10 cellular contexts compared by ENCODE assay signal in the genomic region with DNA sequence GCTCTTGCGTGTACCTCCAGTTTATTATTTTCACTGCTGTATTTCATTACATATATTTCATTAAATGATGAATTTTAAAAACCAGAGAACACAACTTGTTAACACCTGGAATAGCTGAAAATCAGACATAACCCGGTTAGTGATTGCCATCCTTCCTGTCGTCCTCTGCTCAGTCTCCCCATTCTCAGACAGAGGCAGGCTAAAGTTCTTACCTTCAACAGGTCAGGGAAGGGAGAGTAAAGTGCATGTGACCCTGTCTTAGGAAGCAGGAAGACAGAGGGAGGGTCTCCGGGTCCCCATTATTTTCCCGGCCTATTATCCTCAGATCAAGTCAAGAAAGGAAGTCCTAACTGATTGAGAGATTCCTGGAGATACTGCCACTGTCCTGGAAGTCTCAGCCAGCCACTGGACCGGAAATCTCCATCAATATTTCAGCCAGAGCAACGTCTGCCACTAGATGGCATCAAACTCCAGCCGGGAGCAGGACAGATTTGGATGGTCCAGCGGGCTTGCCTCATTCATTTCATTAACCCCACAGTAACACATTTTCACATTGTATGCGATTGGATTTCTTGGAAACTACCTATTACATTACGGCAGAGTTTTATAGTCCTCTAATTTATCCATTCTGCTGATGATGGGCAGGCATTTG. TPM values are rescaled to one million over a fixed set of nuclear protein-coding genes. Genes with fewer than 3 reads are reported as not detected.
DNase-seq lines count a peak whose midpoint lies in the region; ATAC-seq, FAIRE-seq and TF ChIP-seq lines count a peak whose summit lies in the region.
"Not testable (repeated sequence)": the region's sequence is repeated elsewhere in the genome, so short reads cannot be mapped to it uniquely, and the experiment has no call there.
"Had no signal": no experiment of that assay in that cellular context is flagged by ENCODE, and none has a peak within 500 bp of the region (broad histone marks: within the 10 kb centered on the region; RNA-seq: fewer than 3 reads in every experiment).

No MANE protein-coding gene starts in this region.

- not testable (repeated sequence) for TF ChIP-seq POLR2A in A549 (IDR thresholded peaks at IDR 0.05; ENCODE audit: low read length); HCT116 (IDR thresholded peaks at IDR 0.05; ENCODE audit: borderline replicate concordance, extremely low read depth, insufficient read depth, insufficient read length); K562 (conservative IDR thresholded peaks at IDR 0.05)

- POLR2A ChIA-PET in A549 (lab: Yijun Ruan, JAX); HCT116 (lab: Charles Lee); K562 (lab: Yijun Ruan, JAX): not testable (repeated sequence)

- not testable (repeated sequence) for BruUV-seq in HCT116 (replicated peaks; lab: Mats Ljungman, UMichigan); K562 (replicated peaks; lab: Mats Ljungman, UMichigan)

- not testable (repeated sequence) for DNase-seq in A549 (ENCODE audit: low read depth in 1 of 2, low spot score in 1 of 2); HCT116 (ENCODE audit: low read depth, low spot score); K562 (ENCODE audit: extremely low read depth in 1 of 4, low spot score in 3 of 4); foreskin keratinocyte; hepatocyte (ENCODE audit: low spot score); lower lobe of right lung; stimulated activated naive B cell treated with anti-CD40 and anti-IgM and Interleukin-4, amounts not matched to agents 10 μg/mL and 1 μg/mL and 100 μg/mL, for 72 hours

- not testable (repeated sequence) for H3K9me2 ChIP-seq in HCT116 (ENCODE audit: insufficient read depth); hepatocyte (replicated peaks; ENCODE audit: insufficient read depth)

- not testable (repeated sequence) for H3K27me3 Mint-ChIP-seq in stimulated activated naive B cell treated with anti-CD40 and anti-IgM and Interleukin-4, amounts not matched to agents 10 μg/mL and 1 μg/mL and 100 μg/mL, for 72 hours

- in situ Hi-C loops in K562 (cut with MboI) = not testable (repeated sequence)

- H3K9me1 ChIP-seq in K562 (ENCODE audit: control insufficient read depth, insufficient read depth, low read length) = not testable (repeated sequence)

- H3K27me3 ChIP-seq in HCT116 (ENCODE audit: insufficient read depth, low read length); K562 (ENCODE audit: control insufficient read depth in 2 of 2, insufficient read depth in 2 of 2, low read length in 2 of 2); foreskin keratinocyte; hepatocyte; lower lobe of right lung (ENCODE audit: low read depth): not testable (repeated sequence)

- H4K20me1 ChIP-seq in HCT116 (ENCODE audit: insufficient read depth); K562 (replicated peaks; ENCODE audit: control insufficient read depth, insufficient read depth, low read length); hepatocyte (ENCODE audit: insufficient read depth, poor library complexity, severe bottlenecking): not testable (repeated sequence)

- TF ChIP-seq RAD21 in A549 (conservative IDR thresholded peaks at IDR 0.05 in 1 of 2, IDR thresholded peaks at IDR 0.05 in 1 of 2); HCT116 (IDR thresholded peaks at IDR 0.05; ENCODE audit: low read depth); K562 (CRISPR knock-in tag; conservative IDR thresholded peaks at IDR 0.05 in 1 of 2, IDR thresholded peaks at IDR 0.05 in 1 of 2): not testable (repeated sequence)

- H2AFZ ChIP-seq in HCT116 (ENCODE audit: low read depth, low read length, poor library complexity, severe bottlenecking); K562 (ENCODE audit: low read depth, low read length); hepatocyte: not testable (repeated sequence)

- CTCF ChIA-PET in A549 (lab: Yijun Ruan, JAX); HCT116 (lab: Charles Lee); K562 (lab: Yijun Ruan, JAX; ENCODE audit: low intra/inter-chr PET ratio): not testable (repeated sequence)

- peak; percentile 98 for FAIRE-seq in A549 (lab: Jason Lieb, UNC)
- peak; percentile 100 for FAIRE-seq in K562 (lab: Jason Lieb, UNC)

- H3K4me1 Mint-ChIP-seq in stimulated activated naive B cell treated with anti-CD40 and anti-IgM and Interleukin-4, amounts not matched to agents 10 μg/mL and 1 μg/mL and 100 μg/mL, for 72 hours = not testable (repeated sequence)

- 0% methylated on average over 1 of the region's 11 CpGs for WGBS in A549 (ENCODE audit: missing lambda C conversion rate)
- no CpG with 5 or more reads among the region's 11 CpGs for WGBS in K562 (ENCODE audit: insufficient coverage, low coverage, missing lambda C conversion rate)
- WGBS in hepatocyte (ENCODE audit: low lambda C conversion rate, missing lambda C conversion rate) = 48% methylated on average over 4 of the region's 11 CpGs

- H3K4me3 Mint-ChIP-seq in stimulated activated naive B cell treated with anti-CD40 and anti-IgM and Interleukin-4, amounts not matched to agents 10 μg/mL and 1 μg/mL and 100 μg/mL, for 72 hours = not testable (repeated sequence)

- not testable (repeated sequence) for TF ChIP-seq EP300 in A549 (IDR thresholded peaks at IDR 0.05); K562 (IDR thresholded peaks at IDR 0.05; ENCODE audit: low read length)

- H3K4me2 ChIP-seq in A549; HCT116 (ENCODE audit: low read length); K562 (ENCODE audit: insufficient read depth, low read length); hepatocyte: not testable (repeated sequence)

- not testable (repeated sequence) for TF ChIP-seq CTCF in A549 (IDR thresholded peaks at IDR 0.05); HCT116 (IDR thresholded peaks at IDR 0.05 in 2 of 3, conservative IDR thresholded peaks at IDR 0.05 in 1 of 3; ENCODE audit: borderline replicate concordance in 1 of 3, insufficient read depth in 1 of 3, low read depth in 2 of 3, low read length in 2 of 3); K562 (IDR thresholded peaks at IDR 0.05 in 2 of 3, conservative IDR thresholded peaks at IDR 0.05 in 1 of 3; ENCODE audit: insufficient read depth in 2 of 3, low read depth in 1 of 3, low read length in 3 of 3); foreskin keratinocyte (conservative IDR thresholded peaks at IDR 0.05); lower lobe of right lung (IDR thresholded peaks at IDR 0.05)
- peak; percentile 9 for TF ChIP-seq CTCF in hepatocyte (IDR thresholded peaks at IDR 0.05; ENCODE audit: poor library complexity)

- not testable (repeated sequence) for H3K79me2 ChIP-seq in HCT116 (ENCODE audit: insufficient read depth, low read length); K562 (ENCODE audit: control insufficient read depth, insufficient read depth, low read length); hepatocyte

- H3K9me3 Mint-ChIP-seq in stimulated activated naive B cell treated with anti-CD40 and anti-IgM and Interleukin-4, amounts not matched to agents 10 μg/mL and 1 μg/mL and 100 μg/mL, for 72 hours = not testable (repeated sequence)

- not testable (repeated sequence) for H3K4me1 ChIP-seq in A549; HCT116 (ENCODE audit: control insufficient read depth in 1 of 2, insufficient read depth in 2 of 2, low read length in 2 of 2); K562 (replicated peaks in 1 of 2; ENCODE audit: control insufficient read depth in 2 of 2, insufficient read depth in 2 of 2, low read length in 2 of 2); foreskin keratinocyte; hepatocyte (ENCODE audit: insufficient read depth); lower lobe of right lung

- RAD21 ChIA-PET in HCT116 (lab: Charles Lee; ENCODE audit: low non-redundant PET in 1 of 2, low total read pairs in 2 of 2, uncharacterized antibody in 2 of 2, unreplicated experiment in 2 of 2) = not testable (repeated sequence)

- not testable (repeated sequence) for H3K36me3 Mint-ChIP-seq in stimulated activated naive B cell treated with anti-CD40 and anti-IgM and Interleukin-4, amounts not matched to agents 10 μg/mL and 1 μg/mL and 100 μg/mL, for 72 hours

- peak; percentile 73 to 95; a peak in 5 of 6 replicates for ATAC-seq in A549
- peak; percentile 91 for ATAC-seq in HCT116
- ATAC-seq in SK-N-SH treated with all-trans-retinoic acid at 6 μM for 48 hours = peak; percentile 96
- peak; percentile 87 for ATAC-seq in K562
- peak; percentile 48 for ATAC-seq in foreskin keratinocyte
- peak; percentile 65 to 72 for ATAC-seq in lower lobe of right lung
- ATAC-seq in stimulated activated naive B cell treated with anti-CD40 and anti-IgM and Interleukin-4, amounts not matched to agents 10 μg/mL and 1 μg/mL and 100 μg/mL, for 72 hours (replicated peaks) = peak; percentile 33 to 53

- not testable (repeated sequence) for H3K27ac Mint-ChIP-seq in stimulated activated naive B cell treated with anti-CD40 and anti-IgM and Interleukin-4, amounts not matched to agents 10 μg/mL and 1 μg/mL and 100 μg/mL, for 72 hours

- not testable (repeated sequence) for H3K4me3 ChIP-seq in A549; HCT116 (replicated peaks in 1 of 2; ENCODE audit: low read depth in 1 of 2, low read length in 2 of 2); K562; hepatocyte; lower lobe of right lung

- intact Hi-C loops in HCT116 (cut with micrococcal nuclease); K562 (cut with micrococcal nuclease); lower lobe of right lung (cut with DNase I): not testable (repeated sequence)

- not testable (repeated sequence) for H3K36me3 ChIP-seq in HCT116 (ENCODE audit: control insufficient read depth in 1 of 2, insufficient read depth in 2 of 2, low read length in 2 of 2); K562 (ENCODE audit: control insufficient read depth, insufficient read depth, low read length); hepatocyte (replicated peaks; ENCODE audit: insufficient read depth, low read depth); lower lobe of right lung

- not testable (repeated sequence) for H3K27ac ChIP-seq in A549; HCT116 (ENCODE audit: low read depth, low read length); K562 (ENCODE audit: extremely low read depth, low read depth, low read length); foreskin keratinocyte; hepatocyte; lower lobe of right lung

- H3K9ac ChIP-seq in HCT116 (ENCODE audit: low read length); K562 (ENCODE audit: insufficient read depth in 1 of 2, low read depth in 2 of 2, low read length in 2 of 2): not testable (repeated sequence)

- not testable (repeated sequence) for H3K9me3 ChIP-seq in A549; HCT116 (ENCODE audit: control insufficient read depth in 1 of 2, insufficient read depth in 1 of 2, low read depth in 1 of 2, low read length in 2 of 2); K562 (replicated peaks; ENCODE audit: control insufficient read depth, insufficient read depth, low read depth, low read length); hepatocyte (ENCODE audit: low read depth); lower lobe of right lung

RNA-seq across cellular contexts. Expression of gene CTAG1B, which starts 1.8 kb away (rescaled TPM):
- polyA plus RNA-seq in A549 (2011; rRNA removed) (not detected in 2 replicates), A549 (2017; fragmentation: RNase III; extraction: RNeasy Plus Mini Kit Qiagen cat#74134 plus additional on column Dnase treatment) (not detected in 3 replicates), K562 (2011; rRNA removed) (not detected in 2 replicates), K562 (2014; fragmentation: Illumina TruSeq; extraction: Trizol) (not detected in 2 replicates), K562 (2014; fragmentation: Nextera tagmentation; extraction: Ambion mirVana) (not detected), K562 (2014; rRNA removed) (not detected in 2 replicates), foreskin keratinocyte (not detected in 2 replicates), hepatocyte (not detected in 2 replicates)
- polyA plus RNA-seq in A549 (2012; cell fraction: cytosol; rRNA removed) = not detected in 2 replicates
- polyA plus RNA-seq in A549 (2012; cell fraction: nucleus; rRNA removed) = not detected in 2 replicates
- not detected in 2 replicates for polyA minus RNA-seq in A549 (2011; rRNA and poly(A)+ RNA removed)
- total RNA-seq in HCT116 (2021; ENCODE audit: unreplicated experiment) (not detected), K562 (2014; rRNA removed) (not detected in 2 replicates), K562 (2014; rRNA removed; fragmentation: Illumina TruSeq; extraction: Trizol) (not detected in 2 replicates), K562 (2015; rRNA removed; fragmentation: Illumina TruSeq; extraction: Trizol) (not detected in 2 replicates), K562 (2021) (not detected in 2 replicates), foreskin keratinocyte (not detected in 2 replicates), hepatocyte (not detected in 2 replicates), lower lobe of right lung (not detected)
- not detected in 2 replicates for polyA plus RNA-seq in HCT116 (2012)
- not detected in 2 replicates for total RNA-seq in K562 (2011; cell fraction: chromatin; rRNA removed; ENCODE audit: low replicate concordance)
- total RNA-seq in K562 (2011; cell fraction: nucleolus; rRNA removed) = not detected in 2 replicates
- not detected in 2 replicates for total RNA-seq in K562 (2011; cell fraction: nucleoplasm; rRNA removed)
- not detected in 2 replicates for polyA plus RNA-seq in K562 (2011; cell fraction: cytosol; rRNA removed)
- not detected in 2 replicates for polyA plus RNA-seq in K562 (2011; cell fraction: nucleus; rRNA removed)
- polyA plus RNA-seq in K562 (2012) = not detected in 2 replicates
- polyA minus RNA-seq in K562 (2011; rRNA and poly(A)+ RNA removed) = not detected in 2 replicates
- not detected in 2 replicates for polyA minus RNA-seq in K562 (2011; cell fraction: cytosol; rRNA and poly(A)+ RNA removed)
- not detected in 2 replicates for polyA minus RNA-seq in K562 (2011; cell fraction: nucleus; rRNA and poly(A)+ RNA removed)
- total RNA-seq: CD8-positive, alpha-beta T cell; OCI-LY7 had no signal

RNA-seq across cellular contexts. Expression of gene CTAG2, which starts 32.5 kb away (rescaled TPM):
- polyA plus RNA-seq in A549 (2011; rRNA removed) (not detected in 2 replicates), A549 (2017; fragmentation: RNase III; extraction: RNeasy Plus Mini Kit Qiagen cat#74134 plus additional on column Dnase treatment) (not detected in 3 replicates), K562 (2011; rRNA removed) (26.1 and 117 TPM in 2 replicates), K562 (2014; fragmentation: Illumina TruSeq; extraction: Trizol) (9.1 and 15.1 TPM in 2 replicates), K562 (2014; fragmentation: Nextera tagmentation; extraction: Ambion mirVana) (1 to 10 TPM; 1.7 to 2.1 TPM), K562 (2014; rRNA removed) (54.7 and 56.0 TPM in 2 replicates), foreskin keratinocyte (not detected in 2 replicates), hepatocyte (not detected in 2 replicates)
- not detected in 2 replicates for polyA plus RNA-seq in A549 (2012; cell fraction: cytosol; rRNA removed)
- polyA plus RNA-seq in A549 (2012; cell fraction: nucleus; rRNA removed) = not detected in 2 replicates
- not detected in 2 replicates for polyA minus RNA-seq in A549 (2011; rRNA and poly(A)+ RNA removed)
- total RNA-seq in HCT116 (2021; ENCODE audit: unreplicated experiment) (not detected), K562 (2014; rRNA removed) (63.0 and 68.5 TPM in 2 replicates), K562 (2014; rRNA removed; fragmentation: Illumina TruSeq; extraction: Trizol) (4.1 and 8.2 TPM in 2 replicates), K562 (2015; rRNA removed; fragmentation: Illumina TruSeq; extraction: Trizol) (18.8 and 21.0 TPM in 2 replicates), K562 (2021) (36.0 and 38.0 TPM in 2 replicates), foreskin keratinocyte (not detected in 2 replicates), hepatocyte (not detected in 2 replicates), lower lobe of right lung (not detected)
- polyA plus RNA-seq in HCT116 (2012) = not detected in 2 replicates
- total RNA-seq in K562 (2011; cell fraction: chromatin; rRNA removed; ENCODE audit: low replicate concordance) = 0.46 and 5.7 TPM in 2 replicates
- 11.4 and 15.0 TPM in 2 replicates for total RNA-seq in K562 (2011; cell fraction: nucleolus; rRNA removed)
- total RNA-seq in K562 (2011; cell fraction: nucleoplasm; rRNA removed) = 4.5 and 7.5 TPM in 2 replicates
- 120 and 146 TPM in 2 replicates for polyA plus RNA-seq in K562 (2011; cell fraction: cytosol; rRNA removed)
- polyA plus RNA-seq in K562 (2011; cell fraction: nucleus; rRNA removed) = 36.9 and 90.9 TPM in 2 replicates
- polyA plus RNA-seq in K562 (2012) = 23.1 and 25.2 TPM in 2 replicates
- polyA minus RNA-seq in K562 (2011; rRNA and poly(A)+ RNA removed) = 7.5 and 13.5 TPM in 2 replicates
- 22.1 and 70.0 TPM in 2 replicates for polyA minus RNA-seq in K562 (2011; cell fraction: cytosol; rRNA and poly(A)+ RNA removed)
- polyA minus RNA-seq in K562 (2011; cell fraction: nucleus; rRNA and poly(A)+ RNA removed) = 5.0 and 19.5 TPM in 2 replicates
- total RNA-seq: CD8-positive, alpha-beta T cell; OCI-LY7 had no signal

RNA-seq across cellular contexts. Expression of gene CTAG1A, which starts 36.0 kb away (rescaled TPM):
- polyA plus RNA-seq in A549 (2011; rRNA removed) (not detected in 2 replicates), A549 (2017; fragmentation: RNase III; extraction: RNeasy Plus Mini Kit Qiagen cat#74134 plus additional on column Dnase treatment) (not detected in 3 replicates), K562 (2011; rRNA removed) (0.12 TPM in 1 of 2 replicates, not detected in the other), K562 (2014; fragmentation: Illumina TruSeq; extraction: Trizol) (not detected in 2 replicates), K562 (2014; fragmentation: Nextera tagmentation; extraction: Ambion mirVana) (not detected), K562 (2014; rRNA removed) (not detected in 2 replicates), foreskin keratinocyte (not detected in 2 replicates), hepatocyte (not detected in 2 replicates)
- polyA plus RNA-seq in A549 (2012; cell fraction: cytosol; rRNA removed) = not detected in 2 replicates
- polyA plus RNA-seq in A549 (2012; cell fraction: nucleus; rRNA removed) = 0.22 TPM in 1 of 2 replicates, not detected in the other
- polyA minus RNA-seq in A549 (2011; rRNA and poly(A)+ RNA removed) = not detected in 2 replicates
- total RNA-seq in HCT116 (2021; ENCODE audit: unreplicated experiment) (not detected), K562 (2014; rRNA removed) (0.32 TPM in 1 of 2 replicates, not detected in the other), K562 (2014; rRNA removed; fragmentation: Illumina TruSeq; extraction: Trizol) (not detected in 2 replicates), K562 (2015; rRNA removed; fragmentation: Illumina TruSeq; extraction: Trizol) (not detected in 2 replicates), K562 (2021) (not detected in 2 replicates), foreskin keratinocyte (not detected in 2 replicates), hepatocyte (not detected in 2 replicates), lower lobe of right lung (not detected)
- not detected in 2 replicates for polyA plus RNA-seq in HCT116 (2012)
- total RNA-seq in K562 (2011; cell fraction: chromatin; rRNA removed; ENCODE audit: low replicate concordance) = not detected in 2 replicates
- total RNA-seq in K562 (2011; cell fraction: nucleolus; rRNA removed) = not detected in 2 replicates
- total RNA-seq in K562 (2011; cell fraction: nucleoplasm; rRNA removed) = not detected in 2 replicates
- not detected in 2 replicates for polyA plus RNA-seq in K562 (2011; cell fraction: cytosol; rRNA removed)
- not detected in 2 replicates for polyA plus RNA-seq in K562 (2011; cell fraction: nucleus; rRNA removed)
- polyA plus RNA-seq in K562 (2012) = not detected in 2 replicates
- polyA minus RNA-seq in K562 (2011; rRNA and poly(A)+ RNA removed) = not detected in 2 replicates
- not detected in 2 replicates for polyA minus RNA-seq in K562 (2011; cell fraction: cytosol; rRNA and poly(A)+ RNA removed)
- polyA minus RNA-seq in K562 (2011; cell fraction: nucleus; rRNA and poly(A)+ RNA removed) = not detected in 2 replicates
- total RNA-seq: CD8-positive, alpha-beta T cell; OCI-LY7 had no signal

Comparison
In these comparisons a context has a peak if more than half of its experiments do, and no peak if none do; other contexts are left out.
1. ATAC-seq: peak in every context shown above with its lines; median percentile 96 in SK-N-SH treated with all-trans-retinoic acid at 6 μM for 48 hours; 91 in HCT116; 87 in K562; 84 in A549; 68 in lower lobe of right lung; 48 in foreskin keratinocyte; 43 in stimulated activated naive B cell treated with anti-CD40 and anti-IgM and Interleukin-4, amounts not matched to agents 10 μg/mL and 1 μg/mL and 100 μg/mL, for 72 hours.